In genomic region chr6:88726409-88726808, GRCh38 we compare ENCODE assay signal across 6 cellular contexts.
DNase-seq lines count a peak whose midpoint lies in the region; ATAC-seq and TF ChIP-seq lines count a peak whose summit lies in the region.
"Not testable (repeated sequence)": the region's sequence is repeated elsewhere in the genome, so short reads cannot be mapped to it uniquely, and the experiment has no call there.

No MANE protein-coding gene starts in this region.

- not testable (repeated sequence) for H3K56ac ChIP-seq in mesendoderm (ENCODE audit: low read length)

- peaks cover 11% of the 10 kb centered on the region for H3K4me1 Mint-ChIP-seq in activated T-helper 17 cell treated with anti-CD3 and anti-CD28 coated beads, Interleukin-2, amount 50 U/mL, for 72 hours
- peaks cover 73% of the 10 kb centered on the region for H3K4me1 Mint-ChIP-seq in endodermal cell
- H3K4me1 Mint-ChIP-seq in stimulated activated effector memory CD8-positive, alpha-beta T cell treated with anti-CD3 and anti-CD28 coated beads, Interleukin-12 subunit alpha, Interleukin-12 subunit beta, amount 100 ng/mL, for 72 hours: peaks cover 20% of the 10 kb centered on the region

- H4K20me1 ChIP-seq in SU-DHL-6 (ENCODE audit: low read depth, low read length): not testable (repeated sequence)

- H3K4me3 Mint-ChIP-seq in activated T-helper 17 cell treated with anti-CD3 and anti-CD28 coated beads, Interleukin-2, amount 50 U/mL, for 72 hours; stimulated activated effector memory CD8-positive, alpha-beta T cell treated with anti-CD3 and anti-CD28 coated beads, Interleukin-12 subunit alpha, Interleukin-12 subunit beta, amount 100 ng/mL, for 72 hours: not testable (repeated sequence)
- peak overlapping the region; percentile 32 for H3K4me3 Mint-ChIP-seq in endodermal cell

- peaks cover 100% of the 10 kb centered on the region for H3K79me2 ChIP-seq in SU-DHL-6 (ENCODE audit: insufficient read depth, low read length)
- H3K79me2 ChIP-seq in mesendoderm (ENCODE audit: control insufficient read depth, insufficient read depth, low read length): not testable (repeated sequence)

- not testable (repeated sequence) for H3K23ac ChIP-seq in mesendoderm (ENCODE audit: low read length)

- not testable (repeated sequence) for H3K27me3 ChIP-seq in HUES48 (ENCODE audit: control insufficient read depth, insufficient read depth, low read length); SU-DHL-6 (ENCODE audit: low read length); endodermal cell (ENCODE audit: control insufficient read depth, insufficient read depth, low read length, poor library complexity, severe bottlenecking); mesendoderm (ENCODE audit: insufficient read depth, low read length, poor library complexity)

- H2BK120ac ChIP-seq in mesendoderm (ENCODE audit: low read depth, low read length): not testable (repeated sequence)

- ATAC-seq in activated T-helper 17 cell treated with anti-CD3 and anti-CD28 coated beads, Interleukin-2, amount 50 U/mL, for 72 hours (replicated peaks); stimulated activated effector memory CD8-positive, alpha-beta T cell treated with anti-CD3 and anti-CD28 coated beads, Interleukin-12 subunit alpha, Interleukin-12 subunit beta, amount 100 ng/mL, for 72 hours: not testable (repeated sequence)

- H3K9ac ChIP-seq in HUES48 (ENCODE audit: low read depth, low read length); endodermal cell (ENCODE audit: extremely low read depth, low read length, poor library complexity, severe bottlenecking); mesendoderm (ENCODE audit: low read length): not testable (repeated sequence)
- H3K9ac ChIP-seq in SU-DHL-6 (ENCODE audit: low read length): peak overlapping the region; percentile 24; the same call in 1 of the 2 replicates

- H3K9me3 Mint-ChIP-seq in activated T-helper 17 cell treated with anti-CD3 and anti-CD28 coated beads, Interleukin-2, amount 50 U/mL, for 72 hours; stimulated activated effector memory CD8-positive, alpha-beta T cell treated with anti-CD3 and anti-CD28 coated beads, Interleukin-12 subunit alpha, Interleukin-12 subunit beta, amount 100 ng/mL, for 72 hours: not testable (repeated sequence)
- peaks cover 10% of the 10 kb centered on the region for H3K9me3 Mint-ChIP-seq in endodermal cell

- H3K18ac ChIP-seq in mesendoderm (ENCODE audit: low read length): not testable (repeated sequence)

- not testable (repeated sequence) for H2BK5ac ChIP-seq in mesendoderm (ENCODE audit: low read length)

- H3K9me2 ChIP-seq in SU-DHL-6 (replicated peaks; ENCODE audit: insufficient read depth, low read length): not testable (repeated sequence)

- peak overlapping the region; percentile 92 for H3K27ac ChIP-seq in HUES48 (ENCODE audit: low read depth, low read length)
- H3K27ac ChIP-seq in SU-DHL-6 (ENCODE audit: low read depth, low read length): peak overlapping the region; percentile 60
- not testable (repeated sequence) for H3K27ac ChIP-seq in endodermal cell (ENCODE audit: low read depth, low read length)
- peak overlapping the region; percentile 96 for H3K27ac ChIP-seq in mesendoderm (ENCODE audit: low read depth, low read length)

- peak overlapping the region; percentile 89 for H3K27ac Mint-ChIP-seq in activated T-helper 17 cell treated with anti-CD3 and anti-CD28 coated beads, Interleukin-2, amount 50 U/mL, for 72 hours
- H3K27ac Mint-ChIP-seq in endodermal cell: peak overlapping the region; percentile 94
- peak overlapping the region; percentile 84 for H3K27ac Mint-ChIP-seq in stimulated activated effector memory CD8-positive, alpha-beta T cell treated with anti-CD3 and anti-CD28 coated beads, Interleukin-12 subunit alpha, Interleukin-12 subunit beta, amount 100 ng/mL, for 72 hours

- H3K36me3 Mint-ChIP-seq in activated T-helper 17 cell treated with anti-CD3 and anti-CD28 coated beads, Interleukin-2, amount 50 U/mL, for 72 hours (ENCODE audit: low read depth): peaks cover 22% of the 10 kb centered on the region
- not testable (repeated sequence) for H3K36me3 Mint-ChIP-seq in endodermal cell (ENCODE audit: low read depth); stimulated activated effector memory CD8-positive, alpha-beta T cell treated with anti-CD3 and anti-CD28 coated beads, Interleukin-12 subunit alpha, Interleukin-12 subunit beta, amount 100 ng/mL, for 72 hours

- H2AK5ac ChIP-seq in mesendoderm (ENCODE audit: low read length): not testable (repeated sequence)

- not testable (repeated sequence) for H2AFZ ChIP-seq in SU-DHL-6 (ENCODE audit: low read depth, low read length, severe bottlenecking)

- not testable (repeated sequence) for TF ChIP-seq CTCF in SU-DHL-6 (IDR thresholded peaks at IDR 0.05; ENCODE audit: insufficient read depth, low read length, poor library complexity, severe bottlenecking); endodermal cell (conservative IDR thresholded peaks at IDR 0.05)

- not testable (repeated sequence) for DNase-seq in endodermal cell; stimulated activated effector memory CD8-positive, alpha-beta T cell treated with anti-CD3 and anti-CD28 coated beads, Interleukin-12 subunit alpha, Interleukin-12 subunit beta, amount 100 ng/mL, for 72 hours (ENCODE audit: low spot score in 2 of 2)
- peak; percentile 84 for DNase-seq in mesendoderm

- H2BK15ac ChIP-seq in mesendoderm (replicated peaks; ENCODE audit: low read depth): not testable (repeated sequence)

- H3K4me3 ChIP-seq in HUES48 (ENCODE audit: low read depth, low read length); SU-DHL-6 (ENCODE audit: insufficient read depth, low read length, poor library complexity, severe bottlenecking); mesendoderm (ENCODE audit: low read length): not testable (repeated sequence)
- H3K4me3 ChIP-seq in endodermal cell (ENCODE audit: low read length): peak overlapping the region; percentile 21

- not testable (repeated sequence) for H3K79me1 ChIP-seq in mesendoderm (ENCODE audit: low read length)

- H3F3A ChIP-seq in SU-DHL-6 (ENCODE audit: insufficient read depth): not testable (repeated sequence)

- not testable (repeated sequence) for H3K36me3 ChIP-seq in HUES48 (ENCODE audit: control insufficient read depth, insufficient read depth, low read length); endodermal cell (ENCODE audit: control insufficient read depth, insufficient read depth, low read length); mesendoderm (ENCODE audit: control insufficient read depth, insufficient read depth, low read length)
- peaks cover 14% of the 10 kb centered on the region; the same call in 1 of the 2 replicates for H3K36me3 ChIP-seq in SU-DHL-6 (ENCODE audit: low read length)

- 29% methylated on average over 1 of the region's 1 CpG; no CpG with 5 or more reads in 1 of the 2 experiments for WGBS in endodermal cell (ENCODE audit: insufficient coverage in 1 of 2, insufficient read length in 1 of 2), 2 experiments
- WGBS in mesendoderm (ENCODE audit: extremely low coverage, insufficient coverage, low lambda C conversion rate): no CpG with 5 or more reads among the region's 1 CpG

- H3K4me1 ChIP-seq in HUES48 (ENCODE audit: control insufficient read depth, insufficient read depth, low read length): peaks cover 68% of the 10 kb centered on the region
- H3K4me1 ChIP-seq in endodermal cell (ENCODE audit: control insufficient read depth, insufficient read depth, low read length): peaks cover 12% of the 10 kb centered on the region
- H3K4me1 ChIP-seq in mesendoderm (ENCODE audit: control insufficient read depth, low read depth, low read length): not testable (repeated sequence)

- not testable (repeated sequence) for H4K8ac ChIP-seq in mesendoderm (ENCODE audit: low read depth, low read length)

- H3K4me2 ChIP-seq in SU-DHL-6 (ENCODE audit: low read depth, low read length, poor library complexity, severe bottlenecking): peak overlapping the region; percentile 43
- not testable (repeated sequence) for H3K4me2 ChIP-seq in mesendoderm (ENCODE audit: low read length)

- H3K4ac ChIP-seq in mesendoderm (ENCODE audit: low read depth, low read length): not testable (repeated sequence)

- H3K27me3 Mint-ChIP-seq in activated T-helper 17 cell treated with anti-CD3 and anti-CD28 coated beads, Interleukin-2, amount 50 U/mL, for 72 hours; endodermal cell (ENCODE audit: insufficient read depth): not testable (repeated sequence)

- H3K9me3 ChIP-seq in HUES48 (ENCODE audit: control insufficient read depth, insufficient read depth, low read length); SU-DHL-6 (ENCODE audit: insufficient read depth, low read length); endodermal cell (ENCODE audit: control insufficient read depth, low read length): not testable (repeated sequence)

- H4K5ac ChIP-seq in mesendoderm (ENCODE audit: low read length): not testable (repeated sequence)
